Comparison of ENCODE assay signal across 11 cellular contexts in the genomic region with DNA sequence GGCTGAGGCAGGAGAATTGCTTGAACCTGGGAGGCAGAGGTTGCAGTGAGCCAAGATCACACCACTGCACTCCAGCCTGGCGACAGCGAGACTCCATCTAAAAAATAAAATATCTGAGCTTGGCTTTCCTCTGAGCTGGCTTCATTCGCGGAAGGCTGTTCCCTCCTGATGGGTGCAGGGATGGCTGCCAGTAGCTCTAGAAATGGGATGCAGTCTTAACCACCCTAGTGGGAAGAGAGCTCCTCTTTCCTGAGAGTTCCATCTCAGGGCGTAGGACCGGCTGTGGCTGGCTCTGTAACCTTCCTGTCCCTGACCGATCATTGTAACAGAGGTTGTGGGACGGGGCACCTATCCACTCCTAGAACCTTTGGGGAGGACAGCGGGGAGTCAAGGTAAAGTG. TPM values are rescaled to one million over a fixed set of nuclear protein-coding genes. Genes with fewer than 3 reads are reported as not detected.
DNase-seq lines count a peak whose midpoint lies in the region; ATAC-seq and TF ChIP-seq lines count a peak whose summit lies in the region.
"Had no signal": no experiment of that assay in that cellular context is flagged by ENCODE, and none has a peak within 500 bp of the region (broad histone marks: within the 10 kb centered on the region; RNA-seq: fewer than 3 reads in every experiment).

No MANE protein-coding gene starts in this region.

- no peak overlapping the region for H2BK120ac ChIP-seq in IMR-90 (ENCODE audit: low read depth, low read length)

- peak overlapping the region; percentile 1 for H2AK9ac ChIP-seq in IMR-90 (replicated peaks; ENCODE audit: low read depth, low read length, poor library complexity)

- BruUV-seq in IMR-90 (replicated peaks; lab: Mats Ljungman, UMichigan) = no TSS peak

- no peak for ATAC-seq in IMR-90 (ENCODE audit: low read depth)
- no peak for ATAC-seq in HG03460 (IDR thresholded peaks at IDR 0.05; ENCODE audit: unreplicated experiment)
- no peak for ATAC-seq in heart left ventricle

- CTCF ChIA-PET in IMR-90 (lab: Yijun Ruan, JAX) = no interaction called here

- no peak overlapping the region for H3K4ac ChIP-seq in IMR-90 (ENCODE audit: low read depth, low read length)

- peaks cover 34 to 83% (median 62%) of the 10 kb centered on the region in 10 experiments for H3K4me1 ChIP-seq in BLaER1 treated with 17β-estradiol and CSF1 and Interleukin-3, amounts not matched to agents 10 nM and 100 nM
- H3K4me1 ChIP-seq in IMR-90 (ENCODE audit: control insufficient read depth, insufficient read depth, low read length) = no peaks in the 10 kb centered on the region
- H3K4me1 ChIP-seq in heart left ventricle = peaks cover 0 to 7% (median 0%) of the 10 kb centered on the region in 12 donors

- H3K18ac ChIP-seq in IMR-90 (ENCODE audit: low read depth, low read length) = no peak overlapping the region

- H2AFZ ChIP-seq in IMR-90 (replicated peaks; ENCODE audit: low read length, poor library complexity) = no peak overlapping the region

- no peak overlapping the region for H2AK5ac ChIP-seq in IMR-90 (ENCODE audit: low read depth, low read length)

- no peak for DNase-seq in IMR-90
- peak; percentile 63 for DNase-seq in cerebellum (ENCODE audit: low spot score)
- DNase-seq in NCI-H82 (lab: John Stamatoyannopoulos, UW) = no peak
- no peak for DNase-seq in heart left ventricle
- no peak for DNase-seq in 8988T
- DNase-seq: DMS79, GOT3 had no signal

- peaks cover 11 to 31% (median 24%) of the 10 kb centered on the region in 11 experiments; a peak in 16 of 22 replicates for H3K36me3 ChIP-seq in BLaER1 treated with 17β-estradiol and CSF1 and Interleukin-3, amounts not matched to agents 10 nM and 100 nM
- peaks cover 3% of the 10 kb centered on the region; the same call in 1 of the 2 replicates for H3K36me3 ChIP-seq in IMR-90 (ENCODE audit: control insufficient read depth, insufficient read depth, low read length)
- no peaks in the 10 kb centered on the region for H3K36me3 ChIP-seq in heart left ventricle
- H3K36me3 ChIP-seq: HAP-1 had no signal

- no peak for TF ChIP-seq RAD21 in IMR-90 (IDR thresholded peaks at IDR 0.05; ENCODE audit: low read length)

- no peak overlapping the region for H2BK5ac ChIP-seq in IMR-90 (ENCODE audit: low read depth, low read length, poor library complexity, severe bottlenecking)

- H4K8ac ChIP-seq in IMR-90 (ENCODE audit: low read depth in 2 of 2, low read length in 2 of 2) = no peak overlapping the region

- H3K56ac ChIP-seq in IMR-90 (ENCODE audit: extremely low read depth, insufficient read depth, low read length) = no peak overlapping the region

- WGBS in IMR-90 (ENCODE audit: extremely low coverage in 2 of 2, insufficient read length in 1 of 2), 2 experiments = 67% methylated on average over 2 of the region's 9 CpGs; no CpG with 5 or more reads in 1 of the 2 experiments
- 88 to 96% (median 93%) methylated on average over 9 of the region's 9 CpGs for WGBS in heart left ventricle, 4 donors

- H3K9ac ChIP-seq in BLaER1 treated with 17β-estradiol and CSF1 and Interleukin-3, amounts not matched to agents 10 nM and 100 nM = peak overlapping the region in 4 of 11 experiments; percentile 1 to 14 (median 9); a peak in 1 of 22 replicates
- no peak overlapping the region for H3K9ac ChIP-seq in IMR-90 (ENCODE audit: low read depth, low read length)

- no peak overlapping the region for H2BK20ac ChIP-seq in IMR-90 (ENCODE audit: low read depth, low read length)

- H4K91ac ChIP-seq in IMR-90 (ENCODE audit: insufficient read depth, low read depth, low read length) = no peak overlapping the region

- no peak for TF ChIP-seq CTCF in IMR-90 (conservative IDR thresholded peaks at IDR 0.05; ENCODE audit: low read depth, low read length)
- no peak for TF ChIP-seq CTCF in heart left ventricle (IDR thresholded peaks at IDR 0.05)

- no peak overlapping the region for H2BK15ac ChIP-seq in IMR-90 (ENCODE audit: low read depth, low read length)

- dilution Hi-C loops in IMR-90 (cut with HindIII; ENCODE audit: low sequenced_read_pairs, unreplicated experiment) = no loop called here

- H3K4me3 ChIP-seq in BLaER1 treated with 17β-estradiol and CSF1 and Interleukin-3, amounts not matched to agents 10 nM and 100 nM = no peak overlapping the region
- H3K4me3 ChIP-seq in IMR-90 (ENCODE audit: insufficient read depth, low read depth, low read length) (no peak overlapping the region), heart left ventricle (no peak overlapping the region)
- H3K4me3 ChIP-seq: HAP-1 had no signal

- no peak overlapping the region for H3K14ac ChIP-seq in IMR-90 (replicated peaks; ENCODE audit: low read depth, low read length)

- peak overlapping the region in 1 of 11 experiments; percentile 34; a peak in 1 of 22 replicates for H3K27ac ChIP-seq in BLaER1 treated with 17β-estradiol and CSF1 and Interleukin-3, amounts not matched to agents 10 nM and 100 nM
- H3K27ac ChIP-seq in IMR-90 (ENCODE audit: insufficient read depth, low read length) (no peak overlapping the region), heart left ventricle (no peak overlapping the region)

- H3K79me1 ChIP-seq in IMR-90 (ENCODE audit: low read depth in 1 of 2, low read length in 2 of 2) = peaks cover 39 to 84% of the 10 kb centered on the region in 2 experiments

- POLR2A ChIA-PET in IMR-90 (lab: Charles Lee; ENCODE audit: unreplicated experiment) = no interaction called here

- H4K20me1 ChIP-seq in BLaER1 treated with 17β-estradiol and CSF1 and Interleukin-3, amounts not matched to agents 10 nM and 100 nM = peaks cover 91 to 100% (median 99%) of the 10 kb centered on the region in 11 experiments
- H4K20me1 ChIP-seq in IMR-90 (ENCODE audit: insufficient read depth, low read length) = peaks cover 82% of the 10 kb centered on the region

- H3K9me3 ChIP-seq in BLaER1 treated with 17β-estradiol and CSF1 and Interleukin-3, amounts not matched to agents 10 nM and 100 nM (replicated peaks in 1 of 11) = no peaks in the 10 kb centered on the region
- H3K9me3 ChIP-seq in IMR-90 (ENCODE audit: control insufficient read depth, insufficient read depth, low read length) = no peaks in the 10 kb centered on the region
- no peaks in the 10 kb centered on the region for H3K9me3 ChIP-seq in heart left ventricle
- H3K9me3 ChIP-seq: HAP-1 had no signal

- peak overlapping the region in 10 of 11 experiments; percentile 10 to 59 (median 46); a peak in 14 of 22 replicates for H3K4me2 ChIP-seq in BLaER1 treated with 17β-estradiol and CSF1 and Interleukin-3, amounts not matched to agents 10 nM and 100 nM
- H3K4me2 ChIP-seq in IMR-90 (ENCODE audit: low read depth, low read length) = no peak overlapping the region

- peaks cover under 1% of the 10 kb centered on the region; the same call in 1 of the 2 replicates for H3K9me1 ChIP-seq in IMR-90 (ENCODE audit: insufficient read depth, low read length)

- intact Hi-C loops in IMR-90 (cut with micrococcal nuclease) (loop anchor here (5.0 kb wide), 1 partner anchor 33 kb away; a partner anchor contains a TSS), heart left ventricle (cut with DNase I) (loop anchor here in 2 of 10 donors (5.0 kb wide), 2 partner anchors 52 to 108 kb away; a partner anchor contains a TSS)

- in situ Hi-C loops in IMR-90 (cut with MboI; ENCODE audit: low sequenced_read_pairs) = no loop called here

- no peak overlapping the region for H4K5ac ChIP-seq in IMR-90 (ENCODE audit: low read depth, low read length)

- no peaks in the 10 kb centered on the region for H3K27me3 ChIP-seq in BLaER1 treated with 17β-estradiol and CSF1 and Interleukin-3, amounts not matched to agents 10 nM and 100 nM
- H3K27me3 ChIP-seq in IMR-90 (ENCODE audit: control insufficient read depth, insufficient read depth, low read length) (no peaks in the 10 kb centered on the region), heart left ventricle (no peaks in the 10 kb centered on the region)

- no peak overlapping the region for H3K23ac ChIP-seq in IMR-90 (ENCODE audit: low read depth, low read length)

- TF ChIP-seq POLR2A in IMR-90 (IDR thresholded peaks at IDR 0.05; ENCODE audit: low read depth, low read length) = no peak
- no peak for TF ChIP-seq POLR2A in heart left ventricle (IDR thresholded peaks at IDR 0.05)

TF ChIP-seq in IMR-90, 13 proteins besides CTCF, POLR2A, EP300 and RAD21 (continues in another document):
- no peak for TF ChIP-seq MAZ (IDR thresholded peaks at IDR 0.05; ENCODE audit: borderline replicate concordance, low read depth, low read length)

RNA-seq across cellular contexts. Expression of a gene that starts 32.4 kb away (rescaled TPM):
- total RNA-seq in IMR-90 (2012; rRNA removed) = 13.1 and 13.9 TPM in 2 replicates
- polyA plus RNA-seq in IMR-90 (2012; rRNA removed) = 18.5 and 20.8 TPM in 2 replicates
- 14.0 and 22.6 TPM in 2 replicates for polyA plus RNA-seq in IMR-90 (2012; cell fraction: cytosol; rRNA removed)
- polyA plus RNA-seq in IMR-90 (2012; cell fraction: nucleus; rRNA removed; ENCODE audit: low replicate concordance) = 41.6 and 72.5 TPM in 2 replicates
- total RNA-seq in cerebellum = 19.5 TPM
- total RNA-seq in heart left ventricle = 10 to 100 TPM; 16.0 to 33.7 (median 17.1) TPM
- polyA plus RNA-seq in heart left ventricle = 10 to 100 TPM; 24.0 to 27.9 TPM

RNA-seq across cellular contexts. Expression of a gene that starts 35.4 kb away (rescaled TPM):
- total RNA-seq in IMR-90 (2012; rRNA removed) (under 0.01 TPM in 2 replicates), cerebellum (0.54 TPM), heart left ventricle (under 1 TPM in 3 of 9 donors, not detected in 6; 0.09 to 0.28 (median 0.09) TPM)
- polyA plus RNA-seq in IMR-90 (2012; rRNA removed) (0.09 and 0.14 TPM in 2 replicates), heart left ventricle (under 1 TPM in 1 of 2 donors, not detected in 1; 0.18 TPM)
- polyA plus RNA-seq in IMR-90 (2012; cell fraction: cytosol; rRNA removed) = 0.06 and 0.14 TPM in 2 replicates
- 0.15 and 0.71 TPM in 2 replicates for polyA plus RNA-seq in IMR-90 (2012; cell fraction: nucleus; rRNA removed; ENCODE audit: low replicate concordance)
- total RNA-seq: HepG2 had no signal

RNA-seq across cellular contexts. Expression of a gene that starts 46.3 kb away (rescaled TPM):
- total RNA-seq in IMR-90 (2012; rRNA removed) (19.7 and 27.2 TPM in 2 replicates), cerebellum (9.1 TPM), heart left ventricle (10 to 100 TPM; 11.4 to 22.0 (median 17.0) TPM)
- polyA plus RNA-seq in IMR-90 (2012; rRNA removed) (52.8 and 53.0 TPM in 2 replicates), heart left ventricle (10 to 100 TPM; 25.0 to 40.8 TPM)
- polyA plus RNA-seq in IMR-90 (2012; cell fraction: cytosol; rRNA removed) = 56.1 and 64.0 TPM in 2 replicates
- 18.8 and 44.2 TPM in 2 replicates for polyA plus RNA-seq in IMR-90 (2012; cell fraction: nucleus; rRNA removed; ENCODE audit: low replicate concordance)

RNA-seq across cellular contexts. Expression of a gene that starts 49.1 kb away (rescaled TPM):
- total RNA-seq in IMR-90 (2012; rRNA removed) = not detected in 2 replicates
- polyA plus RNA-seq in IMR-90 (2012; rRNA removed) = 0.10 and 0.11 TPM in 2 replicates
- polyA plus RNA-seq in IMR-90 (2012; cell fraction: cytosol; rRNA removed) = 0.11 and 0.25 TPM in 2 replicates
- polyA plus RNA-seq in IMR-90 (2012; cell fraction: nucleus; rRNA removed; ENCODE audit: low replicate concordance) = 0.58 and 1.5 TPM in 2 replicates
- 0.45 TPM for total RNA-seq in cerebellum
- 1 to 10 TPM in 1 of 9 donors, under 1 TPM in 6, not detected in 2; 0.16 to 1.2 (median 0.36) TPM for total RNA-seq in heart left ventricle
- polyA plus RNA-seq in heart left ventricle = under 1 TPM; 0.19 to 0.46 TPM

RNA-seq across cellular contexts. Expression of a gene that starts 52.7 kb away (rescaled TPM):
- 3.1 and 4.1 TPM in 2 replicates for total RNA-seq in IMR-90 (2012; rRNA removed)
- polyA plus RNA-seq in IMR-90 (2012; rRNA removed) = 11.9 and 13.4 TPM in 2 replicates
- 10.6 and 35.3 TPM in 2 replicates for polyA plus RNA-seq in IMR-90 (2012; cell fraction: cytosol; rRNA removed)
- polyA plus RNA-seq in IMR-90 (2012; cell fraction: nucleus; rRNA removed; ENCODE audit: low replicate concordance) = 5.3 and 9.9 TPM in 2 replicates
- total RNA-seq in cerebellum = 7.0 TPM
- 10 to 100 TPM in 8 of 9 donors, 1 to 10 TPM in 1; 7.7 to 22.8 (median 18.6) TPM for total RNA-seq in heart left ventricle
- polyA plus RNA-seq in heart left ventricle = 10 to 100 TPM; 12.3 to 19.2 TPM
